1 cellular context compared by ENCODE assay signal in genomic region chr17:38729886-38730525, GRCh38.
TF ChIP-seq lines count a peak whose summit lies in the region.

Gene CISD3 (plus strand): TSS chr17:38730341. CDS start chr17:38730359, 18 bp downstream.

TF ChIP-seq in HepG2, 621 proteins besides CTCF, POLR2A, EP300 and RAD21 (continued from another document and continues in another):
- TF ChIP-seq HNF4G (IDR thresholded peaks at IDR 0.05; ENCODE audit: borderline replicate concordance, low read depth, low read length) = no peak; the same call in 1 of the 2 replicates
- TF ChIP-seq HNF4G (CRISPR knock-in tag; IDR thresholded peaks at IDR 0.05; ENCODE audit: borderline replicate concordance, low read depth) = peak; percentile 73; the same call in 1 of the 2 replicates
- TF ChIP-seq SAP130 (CRISPR knock-in tag; IDR thresholded peaks at IDR 0.05; ENCODE audit: low read depth) = peak; percentile 83
- peak; percentile 56 for TF ChIP-seq MED8 (CRISPR knock-in tag; IDR thresholded peaks at IDR 0.05; ENCODE audit: insufficient replicate concordance)
- TF ChIP-seq HBP1 (CRISPR knock-in tag; IDR thresholded peaks at IDR 0.05; ENCODE audit: low read depth) = no peak
- 0 out of 2 replicates have a peak, but pooled peaks have one; percentile 43 for TF ChIP-seq ETV5 (CRISPR knock-in tag; IDR thresholded peaks at IDR 0.05; ENCODE audit: borderline replicate concordance)
- TF ChIP-seq, protein P1, sequence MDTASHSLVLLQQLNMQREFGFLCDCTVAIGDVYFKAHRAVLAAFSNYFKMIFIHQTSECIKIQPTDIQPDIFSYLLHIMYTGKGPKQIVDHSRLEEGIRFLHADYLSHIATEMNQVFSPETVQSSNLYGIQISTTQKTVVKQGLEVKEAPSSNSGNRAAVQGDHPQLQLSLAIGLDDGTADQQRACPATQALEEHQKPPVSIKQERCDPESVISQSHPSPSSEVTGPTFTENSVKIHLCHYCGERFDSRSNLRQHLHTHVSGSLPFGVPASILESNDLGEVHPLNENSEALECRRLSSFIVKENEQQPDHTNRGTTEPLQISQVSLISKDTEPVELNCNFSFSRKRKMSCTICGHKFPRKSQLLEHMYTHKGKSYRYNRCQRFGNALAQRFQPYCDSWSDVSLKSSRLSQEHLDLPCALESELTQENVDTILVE (CRISPR knock-in tag; IDR thresholded peaks at IDR 0.05) = peak; percentile 60; the same call in 1 of the 2 replicates
- TF ChIP-seq ZNF446 (CRISPR knock-in tag; IDR thresholded peaks at IDR 0.05) = no peak
- TF ChIP-seq TARDBP (CRISPR knock-in tag; IDR thresholded peaks at IDR 0.05) = no peak; the same call in 1 of the 2 replicates
- no peak for TF ChIP-seq REPIN1 (CRISPR knock-in tag; IDR thresholded peaks at IDR 0.05; ENCODE audit: borderline replicate concordance, low read depth)
- peak; percentile 9; the same call in 1 of the 2 replicates for TF ChIP-seq ZBTB44 (CRISPR knock-in tag; IDR thresholded peaks at IDR 0.05)
- no peak for TF ChIP-seq YEATS2 (CRISPR knock-in tag; IDR thresholded peaks at IDR 0.05; ENCODE audit: borderline replicate concordance)
- TF ChIP-seq SRSF1 (optimal IDR thresholded peaks at IDR 0.05; ENCODE audit: low read depth, low read length) = no peak
- no peak for TF ChIP-seq KDM5A (IDR thresholded peaks at IDR 0.05; ENCODE audit: borderline replicate concordance, low read length)
- peak; percentile 60 for TF ChIP-seq ISL2 (CRISPR knock-in tag; IDR thresholded peaks at IDR 0.05)
- TF ChIP-seq RBM22 (optimal IDR thresholded peaks at IDR 0.05; ENCODE audit: low read length) = peak; percentile 96
- no peak for TF ChIP-seq ZBTB34 (CRISPR knock-in tag; IDR thresholded peaks at IDR 0.05)
- TF ChIP-seq PAXIP1 (CRISPR knock-in tag; conservative IDR thresholded peaks at IDR 0.05) = no peak
- TF ChIP-seq, protein P2, sequence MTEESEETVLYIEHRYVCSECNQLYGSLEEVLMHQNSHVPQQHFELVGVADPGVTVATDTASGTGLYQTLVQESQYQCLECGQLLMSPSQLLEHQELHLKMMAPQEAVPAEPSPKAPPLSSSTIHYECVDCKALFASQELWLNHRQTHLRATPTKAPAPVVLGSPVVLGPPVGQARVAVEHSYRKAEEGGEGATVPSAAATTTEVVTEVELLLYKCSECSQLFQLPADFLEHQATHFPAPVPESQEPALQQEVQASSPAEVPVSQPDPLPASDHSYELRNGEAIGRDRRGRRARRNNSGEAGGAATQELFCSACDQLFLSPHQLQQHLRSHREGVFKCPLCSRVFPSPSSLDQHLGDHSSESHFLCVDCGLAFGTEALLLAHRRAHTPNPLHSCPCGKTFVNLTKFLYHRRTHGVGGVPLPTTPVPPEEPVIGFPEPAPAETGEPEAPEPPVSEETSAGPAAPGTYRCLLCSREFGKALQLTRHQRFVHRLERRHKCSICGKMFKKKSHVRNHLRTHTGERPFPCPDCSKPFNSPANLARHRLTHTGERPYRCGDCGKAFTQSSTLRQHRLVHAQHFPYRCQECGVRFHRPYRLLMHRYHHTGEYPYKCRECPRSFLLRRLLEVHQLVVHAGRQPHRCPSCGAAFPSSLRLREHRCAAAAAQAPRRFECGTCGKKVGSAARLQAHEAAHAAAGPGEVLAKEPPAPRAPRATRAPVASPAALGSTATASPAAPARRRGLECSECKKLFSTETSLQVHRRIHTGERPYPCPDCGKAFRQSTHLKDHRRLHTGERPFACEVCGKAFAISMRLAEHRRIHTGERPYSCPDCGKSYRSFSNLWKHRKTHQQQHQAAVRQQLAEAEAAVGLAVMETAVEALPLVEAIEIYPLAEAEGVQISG (CRISPR knock-in tag; IDR thresholded peaks at IDR 0.05) = peak; percentile 89
- no peak for TF ChIP-seq SOX6 (IDR thresholded peaks at IDR 0.05)
- TF ChIP-seq SOX6 (CRISPR knock-in tag; IDR thresholded peaks at IDR 0.05) = no peak; the same call in 1 of the 2 replicates
- no peak for TF ChIP-seq CC2D1A (CRISPR knock-in tag; IDR thresholded peaks at IDR 0.05)
- 0 out of 2 replicates have a peak, but pooled peaks have one; percentile 22 for TF ChIP-seq MED13 (CRISPR knock-in tag; IDR thresholded peaks at IDR 0.05)
- TF ChIP-seq, protein P3, sequence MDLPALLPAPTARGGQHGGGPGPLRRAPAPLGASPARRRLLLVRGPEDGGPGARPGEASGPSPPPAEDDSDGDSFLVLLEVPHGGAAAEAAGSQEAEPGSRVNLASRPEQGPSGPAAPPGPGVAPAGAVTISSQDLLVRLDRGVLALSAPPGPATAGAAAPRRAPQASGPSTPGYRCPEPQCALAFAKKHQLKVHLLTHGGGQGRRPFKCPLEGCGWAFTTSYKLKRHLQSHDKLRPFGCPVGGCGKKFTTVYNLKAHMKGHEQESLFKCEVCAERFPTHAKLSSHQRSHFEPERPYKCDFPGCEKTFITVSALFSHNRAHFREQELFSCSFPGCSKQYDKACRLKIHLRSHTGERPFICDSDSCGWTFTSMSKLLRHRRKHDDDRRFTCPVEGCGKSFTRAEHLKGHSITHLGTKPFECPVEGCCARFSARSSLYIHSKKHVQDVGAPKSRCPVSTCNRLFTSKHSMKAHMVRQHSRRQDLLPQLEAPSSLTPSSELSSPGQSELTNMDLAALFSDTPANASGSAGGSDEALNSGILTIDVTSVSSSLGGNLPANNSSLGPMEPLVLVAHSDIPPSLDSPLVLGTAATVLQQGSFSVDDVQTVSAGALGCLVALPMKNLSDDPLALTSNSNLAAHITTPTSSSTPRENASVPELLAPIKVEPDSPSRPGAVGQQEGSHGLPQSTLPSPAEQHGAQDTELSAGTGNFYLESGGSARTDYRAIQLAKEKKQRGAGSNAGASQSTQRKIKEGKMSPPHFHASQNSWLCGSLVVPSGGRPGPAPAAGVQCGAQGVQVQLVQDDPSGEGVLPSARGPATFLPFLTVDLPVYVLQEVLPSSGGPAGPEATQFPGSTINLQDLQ (CRISPR knock-in tag; IDR thresholded peaks at IDR 0.05) = 0 out of 2 replicates have a peak, but pooled peaks have one; percentile 19
- no peak for TF ChIP-seq FOXO4 (CRISPR knock-in tag; conservative IDR thresholded peaks at IDR 0.05)
- TF ChIP-seq, protein P4, sequence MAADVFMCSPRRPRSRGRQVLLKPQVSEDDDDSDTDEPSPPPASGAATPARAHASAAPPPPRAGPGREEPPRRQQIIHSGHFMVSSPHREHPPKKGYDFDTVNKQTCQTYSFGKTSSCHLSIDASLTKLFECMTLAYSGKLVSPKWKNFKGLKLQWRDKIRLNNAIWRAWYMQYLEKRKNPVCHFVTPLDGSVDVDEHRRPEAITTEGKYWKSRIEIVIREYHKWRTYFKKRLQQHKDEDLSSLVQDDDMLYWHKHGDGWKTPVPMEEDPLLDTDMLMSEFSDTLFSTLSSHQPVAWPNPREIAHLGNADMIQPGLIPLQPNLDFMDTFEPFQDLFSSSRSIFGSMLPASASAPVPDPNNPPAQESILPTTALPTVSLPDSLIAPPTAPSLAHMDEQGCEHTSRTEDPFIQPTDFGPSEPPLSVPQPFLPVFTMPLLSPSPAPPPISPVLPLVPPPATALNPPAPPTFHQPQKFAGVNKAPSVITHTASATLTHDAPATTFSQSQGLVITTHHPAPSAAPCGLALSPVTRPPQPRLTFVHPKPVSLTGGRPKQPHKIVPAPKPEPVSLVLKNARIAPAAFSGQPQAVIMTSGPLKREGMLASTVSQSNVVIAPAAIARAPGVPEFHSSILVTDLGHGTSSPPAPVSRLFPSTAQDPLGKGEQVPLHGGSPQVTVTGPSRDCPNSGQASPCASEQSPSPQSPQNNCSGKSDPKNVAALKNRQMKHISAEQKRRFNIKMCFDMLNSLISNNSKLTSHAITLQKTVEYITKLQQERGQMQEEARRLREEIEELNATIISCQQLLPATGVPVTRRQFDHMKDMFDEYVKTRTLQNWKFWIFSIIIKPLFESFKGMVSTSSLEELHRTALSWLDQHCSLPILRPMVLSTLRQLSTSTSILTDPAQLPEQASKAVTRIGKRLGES (CRISPR knock-in tag; IDR thresholded peaks at IDR 0.05; ENCODE audit: borderline replicate concordance) = no peak
- TF ChIP-seq ZNF343 (CRISPR knock-in tag; IDR thresholded peaks at IDR 0.05) = no peak
- peak; percentile 77 for TF ChIP-seq CBFB (CRISPR knock-in tag; IDR thresholded peaks at IDR 0.05)
- TF ChIP-seq RCOR2 (CRISPR knock-in tag; IDR thresholded peaks at IDR 0.05) = no peak
- TF ChIP-seq ZNF652 (CRISPR knock-in tag; IDR thresholded peaks at IDR 0.05; ENCODE audit: borderline replicate concordance, low read depth) = no peak
- TF ChIP-seq ZBTB1 (CRISPR knock-in tag; IDR thresholded peaks at IDR 0.05; ENCODE audit: borderline replicate concordance) = no peak
- TF ChIP-seq UBTF (CRISPR knock-in tag; IDR thresholded peaks at IDR 0.05) = peak; percentile 45; the same call in 1 of the 2 replicates
